In the genomic region with DNA sequence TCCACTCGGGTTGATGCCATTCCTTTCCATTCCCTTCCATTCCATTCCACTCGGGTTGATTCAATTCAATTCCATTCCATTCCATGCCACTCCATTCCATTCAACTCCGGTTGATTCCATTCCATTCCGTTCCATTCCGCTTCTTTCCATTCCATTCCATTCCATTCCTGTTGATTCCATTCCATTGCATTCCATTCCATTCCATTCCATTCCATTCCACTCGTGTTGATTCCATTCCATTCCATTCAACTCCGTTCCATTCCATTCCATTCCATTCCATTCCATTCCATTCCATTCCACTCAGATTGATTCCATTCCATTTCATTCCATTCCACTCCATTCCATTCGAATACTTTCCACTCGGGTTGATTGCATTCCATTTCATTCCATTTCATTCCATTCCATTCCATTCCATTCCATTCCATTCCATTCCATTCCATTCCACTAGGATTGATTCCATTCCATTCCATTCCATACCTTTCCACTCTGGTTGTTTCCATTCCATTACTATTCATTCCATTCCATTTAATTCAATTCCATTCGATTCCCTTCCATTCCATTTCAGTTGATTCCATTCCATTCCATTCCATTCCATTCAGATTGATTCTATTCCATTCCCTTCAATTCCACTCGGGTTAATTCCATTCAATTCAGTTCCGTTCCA, we compare ENCODE assay signal across 10 cellular contexts.
A peak's percentile ranks its signal among the peaks of the same experiment; 100 is the strongest.
DNase-seq lines count a peak whose midpoint lies in the region; ATAC-seq, FAIRE-seq and TF ChIP-seq lines count a peak whose summit lies in the region.
"Had no signal": no experiment of that assay in that cellular context is flagged by ENCODE, and none has a peak within 500 bp of the region (broad histone marks: within the 10 kb centered on the region; RNA-seq: fewer than 3 reads in every experiment).

No MANE protein-coding gene starts in this region.

- ATAC-seq in GM19397 (IDR thresholded peaks at IDR 0.05; ENCODE audit: unreplicated experiment): peak; percentile 44
- ATAC-seq in HG02798 (IDR thresholded peaks at IDR 0.05; ENCODE audit: poor library complexity, unreplicated experiment): peak; percentile 55
- peak in 3 of 4 experiments; percentile 52 to 62 (median 53) for ATAC-seq in T-cell (replicated peaks in 1 of 4)
- ATAC-seq in omental fat pad (ENCODE audit: low FRiP score): peak; percentile 78

- CTCF ChIA-PET in T-cell (lab: Charles Lee): no interaction called here

- no peak overlapping the region for H3K4me3 Mint-ChIP-seq in T-cell
- H3K4me3 Mint-ChIP-seq: activated CD4-positive, alpha-beta memory T cell treated with anti-CD3 and anti-CD28 coated beads, Interleukin-2, amount 10 ng/mL, durations not matched to agents 7 days and 5 days had no signal

- POLR2A ChIA-PET in T-cell (lab: Charles Lee): no interaction called here

- peaks cover 16 to 33% (median 17%) of the 10 kb centered on the region in 3 donors for H3K9me3 Mint-ChIP-seq in T-cell

- no peak for FAIRE-seq in urothelium cell line (lab: Jason Lieb, UNC)

- H3K27me3 Mint-ChIP-seq in T-cell: no peaks in the 10 kb centered on the region
- H3K27me3 Mint-ChIP-seq: activated CD4-positive, alpha-beta memory T cell treated with anti-CD3 and anti-CD28 coated beads, Interleukin-2, amount 10 ng/mL, durations not matched to agents 7 days and 5 days had no signal

- H3K36me3 Mint-ChIP-seq in T-cell: peaks cover 7% of the 10 kb centered on the region

- no peak overlapping the region for H3K27ac Mint-ChIP-seq in T-cell
- H3K27ac Mint-ChIP-seq: activated CD4-positive, alpha-beta memory T cell treated with anti-CD3 and anti-CD28 coated beads, Interleukin-2, amount 10 ng/mL, durations not matched to agents 7 days and 5 days had no signal

- no peak for DNase-seq in T-cell
- no peak for DNase-seq in omental fat pad (ENCODE audit: low spot score)
- DNase-seq in urothelium cell line (ENCODE audit: low spot score): no peak
- no peak for DNase-seq in NK-92 treated with Interleukin-12 subunit alpha and Interleukin-12 subunit beta, amount 100 ng/mL, for 24 hours (lab: John Stamatoyannopoulos, UW)
- DNase-seq in NCI-H2227 treated with DMSO at 0.1 percent for 48 hours (lab: John Stamatoyannopoulos, UW): no peak
- no peak for DNase-seq in activated CD4-positive, alpha-beta T cell treated with anti-CD3 and anti-CD28 coated beads, Interleukin-2, amount 50 U/mL, for 4 hours
- DNase-seq: activated CD4-positive, alpha-beta memory T cell treated with anti-CD3 and anti-CD28 coated beads, Interleukin-2, amount 10 ng/mL, durations not matched to agents 7 days and 5 days; stimulated activated CD4-positive, alpha-beta T cell treated with anti-CD3 and anti-CD28 coated beads, Interleukin-2, amount 100 ng/mL, for 24 hours had no signal

- no peak for TF ChIP-seq CTCF in omental fat pad (IDR thresholded peaks at IDR 0.05)

- no peaks in the 10 kb centered on the region for H3K4me1 Mint-ChIP-seq in T-cell
- H3K4me1 Mint-ChIP-seq: activated CD4-positive, alpha-beta memory T cell treated with anti-CD3 and anti-CD28 coated beads, Interleukin-2, amount 10 ng/mL, durations not matched to agents 7 days and 5 days had no signal
